In genomic region chr20:37521091-37521771, GRCh38 we compare ENCODE assay signal across 10 cellular contexts. TPM values are rescaled to one million over a fixed set of nuclear protein-coding genes. Genes with fewer than 3 reads are reported as not detected.
DNase-seq lines count a peak whose midpoint lies in the region; ATAC-seq, FAIRE-seq and TF ChIP-seq lines count a peak whose summit lies in the region.
"Had no signal": no experiment of that assay in that cellular context is flagged by ENCODE, and none has a peak within 500 bp of the region (broad histone marks: within the 10 kb centered on the region; RNA-seq: fewer than 3 reads in every experiment).

NNAT (plus strand) TSS chr20:37521250; CDS start chr20:37521332, 82 bp downstream.

- H3K4me1 Mint-ChIP-seq in CD14-positive monocyte, result peaks cover 48% of the 10 kb centered on the region
- peaks cover 70% of the 10 kb centered on the region for H3K4me1 Mint-ChIP-seq in nephron

- H3K4me3 ChIP-seq in effector memory CD4-positive, alpha-beta T cell (ENCODE audit: insufficient read depth, low read depth, low read length, poor library complexity, severe bottlenecking), result peak within 1 kb of the TSS; percentile 21

- no peak for FAIRE-seq in RCC 7860 (lab: Jason Lieb, UNC)

- no peak within 1 kb of the TSS for H3K27ac ChIP-seq in effector memory CD4-positive, alpha-beta T cell (ENCODE audit: insufficient read depth, low read length, poor library complexity, severe bottlenecking)

- intact Hi-C loops in CD14-positive monocyte (cut with micrococcal nuclease), result loop anchor here (10.0 kb wide), 2 partner anchors 116 to 256 kb away; partner anchors contain the start of gene GHRH (in 1 of the 2)

- no peak for DNase-seq in CD14-positive monocyte (ENCODE audit: low spot score)
- DNase-seq in NCI-H510A (lab: John Stamatoyannopoulos, UW), result peak; percentile 39
- DNase-seq in effector memory CD4-positive, alpha-beta T cell, result no peak
- no peak for DNase-seq in left lobe of liver (ENCODE audit: low spot score)
- no peak for DNase-seq in GOT3 (lab: John Stamatoyannopoulos, UW)
- no peak for DNase-seq in RCC 7860 (ENCODE audit: low spot score)
- DNase-seq in NCI-H526 treated with DMSO at 0.1 percent for 48 hours (lab: John Stamatoyannopoulos, UW), result no peak
- DNase-seq: DMS53, erythroblast had no signal

- no peaks in the 10 kb centered on the region for H3K27me3 ChIP-seq in effector memory CD4-positive, alpha-beta T cell (replicated peaks; ENCODE audit: control insufficient read depth, insufficient read depth, low read length, poor library complexity, severe bottlenecking)

- H3K4me1 ChIP-seq in effector memory CD4-positive, alpha-beta T cell (ENCODE audit: control insufficient read depth, insufficient read depth, low read length, poor library complexity, severe bottlenecking), result peaks cover 16% of the 10 kb centered on the region

- H3K27ac Mint-ChIP-seq in CD14-positive monocyte, result no peak within 1 kb of the TSS
- H3K27ac Mint-ChIP-seq in nephron, result peak within 1 kb of the TSS; percentile 87 to 89 (median 88)

- peak within 1 kb of the TSS; percentile 39 to 76 for H3K4me3 Mint-ChIP-seq in CD14-positive monocyte
- H3K4me3 Mint-ChIP-seq in nephron, result peak within 1 kb of the TSS; percentile 88 to 99 (median 89)

- H3K9me3 ChIP-seq in effector memory CD4-positive, alpha-beta T cell (ENCODE audit: control insufficient read depth, low read length), result no peaks in the 10 kb centered on the region

- peaks cover 0 to 20% (median 14%) of the 10 kb centered on the region in 7 donors for H3K9me3 Mint-ChIP-seq in CD14-positive monocyte
- no peaks in the 10 kb centered on the region for H3K9me3 Mint-ChIP-seq in nephron

- H3K36me3 ChIP-seq in effector memory CD4-positive, alpha-beta T cell (ENCODE audit: control insufficient read depth, insufficient read depth, low read length), result peaks cover 13% of the 10 kb centered on the region

- peaks cover 64 to 65% of the 10 kb centered on the region in 2 donors for H3K36me3 Mint-ChIP-seq in CD14-positive monocyte
- peaks cover 51% of the 10 kb centered on the region for H3K36me3 Mint-ChIP-seq in nephron (ENCODE audit: low read depth)

- H3K27me3 Mint-ChIP-seq in CD14-positive monocyte (ENCODE audit: low read depth in 3 of 3) (peaks cover 18 to 34% (median 25%) of the 10 kb centered on the region in 3 donors), nephron (ENCODE audit: low read depth) (no peaks in the 10 kb centered on the region)

- no peak for ATAC-seq in left lobe of liver

- TF ChIP-seq CTCF in CD14-positive monocyte (IDR thresholded peaks at IDR 0.05) (no peak), nephron (IDR thresholded peaks at IDR 0.05; ENCODE audit: unreplicated experiment in 3 of 3) (no peak)

RNA-seq across cellular contexts. Expression of gene NNAT, which starts in this region (rescaled TPM):
- polyA plus RNA-seq in CD14-positive monocyte, result not detected
- total RNA-seq in left lobe of liver, result 0.15 TPM

Comparison
In these comparisons a context has a peak if more than half of its experiments do, and no peak if none do; other contexts are left out.
1. H3K27ac Mint-ChIP-seq: peak in nephron (3 of 3); none in CD14-positive monocyte (0 of 7).